ENCODE assay signal across 1 cellular context in genomic region chr7:108637049-108637621, GRCh38.
A peak's percentile ranks its signal among the peaks of the same experiment; 100 is the strongest.
TF ChIP-seq lines count a peak whose summit lies in the region.

No MANE protein-coding gene starts in this region.

TF ChIP-seq in HepG2, 621 proteins besides CTCF, POLR2A, EP300 and RAD21 (continued from another document):
- TF ChIP-seq, protein P1, sequence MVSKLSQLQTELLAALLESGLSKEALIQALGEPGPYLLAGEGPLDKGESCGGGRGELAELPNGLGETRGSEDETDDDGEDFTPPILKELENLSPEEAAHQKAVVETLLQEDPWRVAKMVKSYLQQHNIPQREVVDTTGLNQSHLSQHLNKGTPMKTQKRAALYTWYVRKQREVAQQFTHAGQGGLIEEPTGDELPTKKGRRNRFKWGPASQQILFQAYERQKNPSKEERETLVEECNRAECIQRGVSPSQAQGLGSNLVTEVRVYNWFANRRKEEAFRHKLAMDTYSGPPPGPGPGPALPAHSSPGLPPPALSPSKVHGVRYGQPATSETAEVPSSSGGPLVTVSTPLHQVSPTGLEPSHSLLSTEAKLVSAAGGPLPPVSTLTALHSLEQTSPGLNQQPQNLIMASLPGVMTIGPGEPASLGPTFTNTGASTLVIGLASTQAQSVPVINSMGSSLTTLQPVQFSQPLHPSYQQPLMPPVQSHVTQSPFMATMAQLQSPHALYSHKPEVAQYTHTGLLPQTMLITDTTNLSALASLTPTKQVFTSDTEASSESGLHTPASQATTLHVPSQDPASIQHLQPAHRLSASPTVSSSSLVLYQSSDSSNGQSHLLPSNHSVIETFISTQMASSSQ (IDR thresholded peaks at IDR 0.05; ENCODE audit: low read depth): 0 out of 2 replicates have a peak, but pooled peaks have one; percentile 29
- TF ChIP-seq, protein P1 (CRISPR knock-in tag; IDR thresholded peaks at IDR 0.05; ENCODE audit: borderline replicate concordance): no peak
